17 cellular contexts compared by ENCODE assay signal in the genomic region with DNA sequence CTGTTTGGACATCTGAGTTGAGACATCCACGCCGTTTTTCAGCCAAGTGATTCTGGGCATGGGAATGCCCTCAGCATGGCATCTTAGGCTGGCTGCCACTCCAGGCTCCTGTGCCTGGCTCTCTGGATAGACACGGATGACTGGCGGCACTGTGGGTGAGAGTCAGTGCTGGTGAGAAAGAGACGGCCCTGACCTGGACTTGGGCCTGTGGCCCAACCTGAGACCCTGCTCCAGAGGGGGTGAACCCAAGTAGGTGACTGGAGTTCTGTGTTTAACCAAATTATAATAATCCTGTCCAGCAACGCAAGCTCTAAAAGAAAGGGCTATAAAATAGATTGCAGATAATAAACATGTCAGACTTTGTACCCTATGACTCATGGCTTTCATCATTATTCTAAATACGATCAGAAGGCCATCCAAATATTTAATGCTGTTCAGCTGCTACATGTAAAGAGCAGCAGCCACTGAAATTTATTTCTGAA.
DNase-seq lines count a peak whose midpoint lies in the region; ATAC-seq, FAIRE-seq and TF ChIP-seq lines count a peak whose summit lies in the region.
"Had no signal": no experiment of that assay in that cellular context is flagged by ENCODE, and none has a peak within 500 bp of the region (broad histone marks: within the 10 kb centered on the region; RNA-seq: fewer than 3 reads in every experiment).

No MANE protein-coding gene starts in this region.

- 6% methylated on average over 7 of the region's 7 CpGs for WGBS in K562 (ENCODE audit: insufficient coverage, low coverage, missing lambda C conversion rate)

- H3K4me1 ChIP-seq in K562 (replicated peaks in 1 of 2; ENCODE audit: control insufficient read depth in 2 of 2, insufficient read depth in 2 of 2, low read length in 2 of 2): 0 out of 5 replicates have a peak, but pooled peaks cover 0 to 2% of the 10 kb centered on the region in 2 experiments
- H3K4me1 ChIP-seq: breast epithelium, esophagus muscularis mucosa, upper lobe of right lung had no signal

- no peak for TF ChIP-seq CTCF in K562 (IDR thresholded peaks at IDR 0.05 in 2 of 3, conservative IDR thresholded peaks at IDR 0.05 in 1 of 3; ENCODE audit: insufficient read depth in 2 of 3, low read depth in 1 of 3, low read length in 3 of 3)
- no peak for TF ChIP-seq CTCF in HFFc6 (IDR thresholded peaks at IDR 0.05)

- H3K4me1 Mint-ChIP-seq in HFFc6 (ENCODE audit: low read depth): peaks cover 3% of the 10 kb centered on the region; the same call in 1 of the 2 replicates

- no peak overlapping the region for H3K27ac ChIP-seq in K562 (ENCODE audit: extremely low read depth, low read depth, low read length)
- H3K27ac ChIP-seq: esophagus muscularis mucosa, ovary, upper lobe of right lung had no signal

- H3K27ac Mint-ChIP-seq in HFFc6: no peak overlapping the region

- peaks cover 7 to 40% of the 10 kb centered on the region in 2 experiments; a peak in 4 of 5 replicates for H3K27me3 ChIP-seq in K562 (ENCODE audit: control insufficient read depth in 2 of 2, insufficient read depth in 2 of 2, low read length in 2 of 2)
- H3K27me3 ChIP-seq: breast epithelium, esophagus muscularis mucosa, ovary, upper lobe of right lung had no signal

- CTCF ChIA-PET in K562 (lab: Yijun Ruan, JAX; ENCODE audit: low intra/inter-chr PET ratio): no interaction called here

- TF ChIP-seq POLR2A in K562 (conservative IDR thresholded peaks at IDR 0.05): no peak

- H3K27me3 Mint-ChIP-seq in HFFc6 (ENCODE audit: insufficient read depth): peaks cover 33% of the 10 kb centered on the region

- no peaks in the 10 kb centered on the region for H3K9me3 ChIP-seq in K562 (replicated peaks; ENCODE audit: control insufficient read depth, insufficient read depth, low read depth, low read length)
- H3K9me3 ChIP-seq: breast epithelium, esophagus muscularis mucosa, ovary, upper lobe of right lung had no signal

- H3K79me2 ChIP-seq in K562 (ENCODE audit: control insufficient read depth, insufficient read depth, low read length): no peaks in the 10 kb centered on the region

- intact Hi-C loops in K562 (cut with micrococcal nuclease): no loop called here

- H2AFZ ChIP-seq in K562 (ENCODE audit: low read depth, low read length): no peak overlapping the region

- no peaks in the 10 kb centered on the region for H3K9me3 Mint-ChIP-seq in HFFc6

- peak; percentile 41 for DNase-seq in A172 (ENCODE audit: low spot score)
- peak; percentile 76 for DNase-seq in HT-29 (ENCODE audit: low spot score)
- no peak for DNase-seq in K562 (ENCODE audit: extremely low read depth in 1 of 4, low spot score in 3 of 4)
- DNase-seq in left kidney (ENCODE audit: low read depth, low spot score): peak; percentile 22
- DNase-seq in HFFc6: no peak
- no peak for DNase-seq in ecto neural progenitor cell (ENCODE audit: low spot score)
- DNase-seq in effector CD4-positive, alpha-beta T cell: no peak
- no peak for DNase-seq in activated CD8-positive, alpha-beta memory T cell treated with anti-CD3 and anti-CD28 coated beads for 24 hours
- DNase-seq: DMS79 treated with DMSO at 0.1 percent for 48 hours, NCI-H1105, ovary, RPMI8226, upper lobe of right lung had no signal

- no peak for ATAC-seq in K562
- ATAC-seq: upper lobe of right lung had no signal

- H3K4me3 ChIP-seq in K562: no peak overlapping the region
- H3K4me3 ChIP-seq: breast epithelium, esophagus muscularis mucosa, ovary, upper lobe of right lung had no signal

- no peak for TF ChIP-seq RAD21 in K562 (CRISPR knock-in tag; conservative IDR thresholded peaks at IDR 0.05 in 1 of 2, IDR thresholded peaks at IDR 0.05 in 1 of 2)

- no peak overlapping the region for H3K4me2 ChIP-seq in K562 (ENCODE audit: insufficient read depth, low read length)

- no TSS peak for BruUV-seq in K562 (replicated peaks; lab: Mats Ljungman, UMichigan)

- FAIRE-seq in K562 (lab: Jason Lieb, UNC): no peak
- FAIRE-seq: H54, TTC549 had no signal

- POLR2A ChIA-PET in K562 (lab: Yijun Ruan, JAX): interaction anchor here (4.3 kb wide), 1 partner anchor 15 kb away, joined by 27 read pairs; no protein-coding TSS in a partner anchor

- in situ Hi-C loops in K562 (cut with MboI): no loop called here

- no peaks in the 10 kb centered on the region for H3K36me3 ChIP-seq in K562 (ENCODE audit: control insufficient read depth, insufficient read depth, low read length)
- H3K36me3 ChIP-seq: breast epithelium, esophagus muscularis mucosa, ovary, upper lobe of right lung had no signal

- no peaks in the 10 kb centered on the region for H4K20me1 ChIP-seq in K562 (replicated peaks; ENCODE audit: control insufficient read depth, insufficient read depth, low read length)

- H3K36me3 Mint-ChIP-seq in HFFc6 (ENCODE audit: low read depth): no peaks in the 10 kb centered on the region

- H3K4me3 Mint-ChIP-seq in HFFc6: no peak overlapping the region

- no peaks in the 10 kb centered on the region for H3K9me1 ChIP-seq in K562 (ENCODE audit: control insufficient read depth, insufficient read depth, low read length)

- H3K9ac ChIP-seq in K562 (ENCODE audit: insufficient read depth in 1 of 2, low read depth in 2 of 2, low read length in 2 of 2): no peak overlapping the region

- TF ChIP-seq EP300 in K562 (IDR thresholded peaks at IDR 0.05; ENCODE audit: low read length): no peak

TF ChIP-seq in K562, 482 proteins besides CTCF, POLR2A, EP300 and RAD21:
- TF ChIP-seq ZC3H4 (CRISPR knock-in tag; IDR thresholded peaks at IDR 0.05; ENCODE audit: borderline replicate concordance) (no peak), JUND (IDR thresholded peaks at IDR 0.05; ENCODE audit: borderline replicate concordance, low read depth, low read length) (0 out of 2 replicates have a peak, but pooled peaks have one; percentile 25), JUND (tag; IDR thresholded peaks at IDR 0.05; ENCODE audit: borderline replicate concordance, low read depth, low read length) (peak; percentile 31; the same call in 1 of the 3 replicates), MEIS2 (IDR thresholded peaks at IDR 0.05; ENCODE audit: partially characterized antibody) (peak; percentile 46), MCM7 (IDR thresholded peaks at IDR 0.05) (no peak), FOSL1 (tag; conservative IDR thresholded peaks at IDR 0.05) (peak; percentile 74), CHD4 (IDR thresholded peaks at IDR 0.05; ENCODE audit: insufficient read depth, insufficient replicate concordance, low read depth, low read length, poor library complexity, severe bottlenecking) (no peak)
- TF ChIP-seq, protein P1, sequence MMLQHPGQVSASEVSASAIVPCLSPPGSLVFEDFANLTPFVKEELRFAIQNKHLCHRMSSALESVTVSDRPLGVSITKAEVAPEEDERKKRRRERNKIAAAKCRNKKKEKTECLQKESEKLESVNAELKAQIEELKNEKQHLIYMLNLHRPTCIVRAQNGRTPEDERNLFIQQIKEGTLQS (IDR thresholded peaks at IDR 0.05): peak; percentile 76
- TF ChIP-seq, protein P1 (CRISPR knock-in tag; conservative IDR thresholded peaks at IDR 0.05): no peak
TF ChIP-seq in K562: peak in this region for 4.

Comparison
In these comparisons a context has a peak if more than half of its experiments do, and no peak if none do; other contexts are left out.
1. DNase-seq: peak in A172 (single experiment), HT-29 (single experiment) and left kidney (single experiment); none in K562 (0 of 4), HFFc6 (single experiment), ecto neural progenitor cell (single experiment), effector CD4-positive, alpha-beta T cell (single experiment) and activated CD8-positive, alpha-beta memory T cell treated with anti-CD3 and anti-CD28 coated beads for 24 hours (single experiment).